17 cellular contexts compared by ENCODE assay signal in genomic region chr7:80644054-80644453, GRCh38. TPM values are rescaled to one million over a fixed set of nuclear protein-coding genes. Genes with fewer than 3 reads are reported as not detected.
DNase-seq lines count a peak whose midpoint lies in the region; ATAC-seq and TF ChIP-seq lines count a peak whose summit lies in the region.
"Had no signal": no experiment of that assay in that cellular context is flagged by ENCODE, and none has a peak within 500 bp of the region (broad histone marks: within the 10 kb centered on the region; RNA-seq: fewer than 3 reads in every experiment).

No MANE protein-coding gene starts in this region.

- no peak for TF ChIP-seq CTCF in breast epithelium (IDR thresholded peaks at IDR 0.05)
- no peak for TF ChIP-seq CTCF in MCF 10A (IDR thresholded peaks at IDR 0.05; ENCODE audit: unreplicated experiment)
- no peak for TF ChIP-seq CTCF in PC-9 (conservative IDR thresholded peaks at IDR 0.05)
- no peak for TF ChIP-seq CTCF in esophagus squamous epithelium (IDR thresholded peaks at IDR 0.05)
- TF ChIP-seq CTCF in spleen (IDR thresholded peaks at IDR 0.05 in 8 of 11, conservative IDR thresholded peaks at IDR 0.05 in 3 of 11), result no peak

- no peak overlapping the region for H3K4me3 Mint-ChIP-seq in MCF 10A (ENCODE audit: unreplicated experiment)
- H3K4me3 Mint-ChIP-seq: HFFc6 had no signal

- ATAC-seq in left colon (no peak), HG02763 (IDR thresholded peaks at IDR 0.05; ENCODE audit: unreplicated experiment) (no peak)
- ATAC-seq: HepG2 had no signal

- H2AFZ ChIP-seq in PC-9, result no peak overlapping the region

- H3K27me3 ChIP-seq in breast epithelium, result no peaks in the 10 kb centered on the region
- H3K27me3 ChIP-seq in PC-9 (ENCODE audit: insufficient read depth, low read depth), result no peaks in the 10 kb centered on the region
- H3K27me3 ChIP-seq in esophagus squamous epithelium, result no peaks in the 10 kb centered on the region
- no peaks in the 10 kb centered on the region for H3K27me3 ChIP-seq in spleen (replicated peaks in 1 of 7)
- H3K27me3 ChIP-seq: BLaER1 treated with 17β-estradiol and CSF1 and Interleukin-3, amounts not matched to agents 10 nM and 100 nM had no signal

- no peak for TF ChIP-seq POLR2A in breast epithelium (IDR thresholded peaks at IDR 0.05)
- TF ChIP-seq POLR2A in esophagus squamous epithelium (IDR thresholded peaks at IDR 0.05), result no peak
- TF ChIP-seq POLR2A in spleen (IDR thresholded peaks at IDR 0.05), result no peak

- POLR2A ChIA-PET in MCF 10A (lab: Yijun Ruan, JAX) (interaction anchor here (0.8 to 1.6 kb wide), 2 partner anchors 9 to 161 kb away, joined by 3 to 4 read pairs; no protein-coding TSS in a partner anchor), PC-9 (lab: Charles Lee; ENCODE audit: unreplicated experiment) (interaction anchor here (0.6 to 0.7 kb wide), 2 partner anchors 96 to 122 kb away, joined by 3 to 7 read pairs; no protein-coding TSS in a partner anchor)

- no peaks in the 10 kb centered on the region for H3K9me3 Mint-ChIP-seq in MCF 10A (ENCODE audit: unreplicated experiment)
- H3K9me3 Mint-ChIP-seq: HFFc6 had no signal

- BruUV-seq in MCF 10A (replicated peaks; lab: Mats Ljungman, UMichigan), result no TSS peak
- no TSS peak for BruUV-seq in PC-9 (replicated peaks; lab: Mats Ljungman, UMichigan)

- DNase-seq in breast epithelium (ENCODE audit: low spot score in 2 of 2) (no peak), MCF 10A (ENCODE audit: unreplicated experiment) (no peak), PC-9 (no peak), esophagus squamous epithelium (lab: John Stamatoyannopoulos, UW) (no peak), spleen (no peak), left colon (no peak), globus pallidus (ENCODE audit: low spot score) (no peak)
- DNase-seq: 8988T, GOT3, HFFc6, NCI-H1417, NCI-H2029 treated with DMSO at 0.1 percent for 48 hours, NCI-H524 had no signal

- H3K27ac ChIP-seq in breast epithelium (no peak overlapping the region), PC-9 (peak overlapping the region; percentile 51), esophagus squamous epithelium (peak overlapping the region in 3 of 4 donors; percentile 10 to 75 (median 71)), spleen (peak overlapping the region in 5 of 8 donors; percentile 68 to 84 (median 76))
- H3K27ac ChIP-seq: BLaER1 treated with 17β-estradiol and CSF1 and Interleukin-3, amounts not matched to agents 10 nM and 100 nM had no signal

- H3K4me1 ChIP-seq in breast epithelium (no peaks in the 10 kb centered on the region), PC-9 (replicated peaks; ENCODE audit: insufficient read depth) (peaks cover 16% of the 10 kb centered on the region), esophagus squamous epithelium (peaks cover 4 to 49% (median 10%) of the 10 kb centered on the region in 3 donors), spleen (peaks cover 0 to 32% (median 12%) of the 10 kb centered on the region in 6 donors)

- H3K27ac Mint-ChIP-seq in MCF 10A (ENCODE audit: low read depth, unreplicated experiment), result no peak overlapping the region
- H3K27ac Mint-ChIP-seq: HFFc6 had no signal

- H3K27me3 Mint-ChIP-seq in MCF 10A (ENCODE audit: insufficient read depth, unreplicated experiment), result no peaks in the 10 kb centered on the region

- peaks cover 7% of the 10 kb centered on the region for H3K4me1 Mint-ChIP-seq in MCF 10A (ENCODE audit: insufficient read depth, unreplicated experiment)

- CTCF ChIA-PET in MCF 10A (lab: Yijun Ruan, JAX), result interaction anchor here (0.9 kb wide), 1 partner anchor 216 kb away, joined by 3 read pairs; no protein-coding TSS in a partner anchor
- CTCF ChIA-PET in PC-9 (lab: Charles Lee), result no interaction called here

- intact Hi-C loops in breast epithelium (cut with DNase I; ENCODE audit: low total_unique reads) (no loop called here), MCF 10A (cut with micrococcal nuclease) (no loop called here), PC-9 (cut with micrococcal nuclease; ENCODE audit: unreplicated experiment) (no loop called here), esophagus squamous epithelium (cut with DNase I) (no loop called here), spleen (cut with DNase I; ENCODE audit: low total_unique reads) (no loop called here), left colon (cut with DNase I, micrococcal nuclease) (no loop called here)

- H3K9me3 ChIP-seq in breast epithelium (no peaks in the 10 kb centered on the region), PC-9 (ENCODE audit: insufficient read depth, low read depth) (peaks cover 17% of the 10 kb centered on the region; the same call in 1 of the 2 replicates), esophagus squamous epithelium (no peaks in the 10 kb centered on the region), spleen (no peaks in the 10 kb centered on the region)

- H3K79me2 ChIP-seq in PC-9 (ENCODE audit: low read depth), result no peaks in the 10 kb centered on the region

- peaks cover 7% of the 10 kb centered on the region; the same call in 1 of the 2 replicates for H3F3A ChIP-seq in PC-9 (ENCODE audit: insufficient read depth, low read depth)

- H3K4me3 ChIP-seq in breast epithelium, result peak overlapping the region in 2 of 3 donors; percentile 19 to 27
- H3K4me3 ChIP-seq in PC-9, result no peak overlapping the region
- H3K4me3 ChIP-seq in esophagus squamous epithelium, result no peak overlapping the region
- peak overlapping the region in 4 of 8 donors; percentile 2 to 64 (median 34) for H3K4me3 ChIP-seq in spleen
- H3K4me3 ChIP-seq: BLaER1 treated with 17β-estradiol and CSF1 and Interleukin-3, amounts not matched to agents 10 nM and 100 nM had no signal

- 20 to 21% methylated on average over 1 of the region's 1 CpG for WGBS in esophagus squamous epithelium, 2 donors
- 51 to 72% (median 64%) methylated on average over 1 of the region's 1 CpG for WGBS in spleen, 5 donors

- H4K20me1 ChIP-seq in PC-9 (ENCODE audit: insufficient read depth), result no peaks in the 10 kb centered on the region

- no peaks in the 10 kb centered on the region for H3K36me3 Mint-ChIP-seq in MCF 10A (ENCODE audit: insufficient read depth, unreplicated experiment)

- H3K4me2 ChIP-seq in PC-9, result peak overlapping the region; percentile 42; the same call in 1 of the 2 replicates

- H3K36me3 ChIP-seq in breast epithelium (no peaks in the 10 kb centered on the region), PC-9 (ENCODE audit: low read depth) (no peaks in the 10 kb centered on the region), esophagus squamous epithelium (no peaks in the 10 kb centered on the region), spleen (peaks cover 0 to 24% (median 0%) of the 10 kb centered on the region in 6 donors)

- H3K9me2 ChIP-seq in PC-9 (ENCODE audit: insufficient read depth), result no peaks in the 10 kb centered on the region

RNA-seq across cellular contexts. Expression of gene CD36, which starts 5.6 kb away (rescaled TPM):
- total RNA-seq in breast epithelium (1,000 to 10,000 TPM in 1 of 3 donors, 100 to 1,000 TPM in 2; 240 to 2,026 (median 919) TPM), MCF 10A (2022) (0.12 and 0.27 TPM in 2 replicates), PC-9 (2021) (0.28 and 1.3 TPM in 2 replicates), esophagus squamous epithelium (10 to 100 TPM in 2 of 4 donors, 1 to 10 TPM in 2; 1.2 to 85.5 (median 11.0) TPM), spleen (1,000 to 10,000 TPM in 1 of 7 donors, 100 to 1,000 TPM in 6; 261 to 1,075 (median 759) TPM), left colon (10 to 100 TPM; 18.0 to 27.4 TPM)
- polyA plus RNA-seq in spleen, result 100 to 1,000 TPM in 1 of 3 donors, 10 to 100 TPM in 2; 35.7 to 115 (median 60.3) TPM
- total RNA-seq: OCI-LY7 had no signal

Comparison
In these comparisons a context has a peak if more than half of its experiments do, and no peak if none do; other contexts are left out.
1. H3K27ac ChIP-seq: peak in PC-9 (single experiment), esophagus squamous epithelium (3 of 4) and spleen (5 of 8); none in breast epithelium (0 of 2).
2. H3K4me3 ChIP-seq: peak in breast epithelium (2 of 3); none in PC-9 (single experiment) and esophagus squamous epithelium (0 of 4).